Comparison of ENCODE assay signal across 12 cellular contexts in genomic region chr9:4837768-4838546, GRCh38. TPM values are rescaled to one million over a fixed set of nuclear protein-coding genes. Genes with fewer than 3 reads are reported as not detected.
DNase-seq lines count a peak whose midpoint lies in the region; ATAC-seq, FAIRE-seq and TF ChIP-seq lines count a peak whose summit lies in the region.
"Had no signal": no experiment of that assay in that cellular context is flagged by ENCODE, and none has a peak within 500 bp of the region (broad histone marks: within the 10 kb centered on the region; RNA-seq: fewer than 3 reads in every experiment).

No MANE protein-coding gene starts in this region.

- CTCF ChIA-PET in T-cell (lab: Charles Lee) = interaction anchor here (0.6 to 1.8 kb wide), 2 partner anchors 15 to 150 kb away, joined by 5 read pairs; no protein-coding TSS in a partner anchor

- H3K36me3 Mint-ChIP-seq in astrocyte (ENCODE audit: low read depth, unreplicated experiment) (peaks cover 13% of the 10 kb centered on the region), T-cell (peaks cover 62% of the 10 kb centered on the region)

- peak overlapping the region; percentile 40 for H3K4me3 Mint-ChIP-seq in astrocyte (ENCODE audit: unreplicated experiment)
- H3K4me3 Mint-ChIP-seq in T-cell = no peak overlapping the region
- H3K4me3 Mint-ChIP-seq: central memory CD8-positive, alpha-beta T cell had no signal

- H3K27ac ChIP-seq in astrocyte (ENCODE audit: low read depth, low read length) (peak overlapping the region; percentile 90), liver (ENCODE audit: low read depth in 1 of 2, low read length in 2 of 2) (peak overlapping the region; percentile 49 to 82)

- H3K4me1 ChIP-seq in astrocyte (ENCODE audit: insufficient read depth, low read length) = peaks cover 40% of the 10 kb centered on the region
- H3K4me1 ChIP-seq in liver (ENCODE audit: control insufficient read depth in 4 of 4, insufficient read depth in 4 of 4, low read length in 3 of 4) = peaks cover 10 to 46% (median 21%) of the 10 kb centered on the region in 4 donors
- no peaks in the 10 kb centered on the region for H3K4me1 ChIP-seq in HAP-1

- POLR2A ChIA-PET in T-cell (lab: Charles Lee) = interaction anchor here in 1 of 2 donors (0.6 kb wide), 1 partner anchor 20 kb away, joined by 5 read pairs; no protein-coding TSS in a partner anchor

- 62% methylated on average over 4 of the region's 4 CpGs for WGBS in liver

- H3K27ac Mint-ChIP-seq in astrocyte (ENCODE audit: unreplicated experiment) (peak overlapping the region; percentile 91), T-cell (no peak overlapping the region)

- H3K4me3 ChIP-seq in astrocyte (ENCODE audit: insufficient read depth, low read depth, low read length) (no peak overlapping the region), liver (ENCODE audit: low read depth in 1 of 3, low read length in 3 of 3) (no peak overlapping the region), HAP-1 (no peak overlapping the region), MG63 (no peak overlapping the region)
- H3K4me3 ChIP-seq: pancreas had no signal

- DNase-seq in stimulated activated CD4-positive, alpha-beta T cell treated with anti-CD3 and anti-CD28 coated beads, Interleukin-4, amount 100 ng/mL, for 24 hours = peak; percentile 8
- no peak for DNase-seq in stimulated activated CD4-positive, alpha-beta T cell treated with anti-CD3 and anti-CD28 coated beads, Interleukin-12 subunit alpha, Interleukin-12 subunit beta, amount 100 ng/mL, for 4 hours
- peak; percentile 97 for DNase-seq in astrocyte (ENCODE audit: low read depth)
- DNase-seq in HAP-1 (ENCODE audit: low spot score in 2 of 2) = no peak
- no peak for DNase-seq in MG63
- DNase-seq in NCI-H2227 treated with DMSO at 0.1 percent for 48 hours (lab: John Stamatoyannopoulos, UW) = no peak
- DNase-seq in T-cell = no peak
- DNase-seq: NCI-H82; pancreas; stimulated activated naive CD4-positive, alpha-beta T cell treated with Interleukin-2 at 50 U/mL for 16 hours had no signal

- H4K20me1 ChIP-seq in astrocyte (ENCODE audit: insufficient read depth, low read length) = no peaks in the 10 kb centered on the region

- no peaks in the 10 kb centered on the region for H3K9me3 ChIP-seq in astrocyte (ENCODE audit: insufficient read depth, low read depth, low read length)
- no peaks in the 10 kb centered on the region for H3K9me3 ChIP-seq in liver (ENCODE audit: control insufficient read depth in 4 of 4, low read length in 3 of 4)
- H3K9me3 ChIP-seq in HAP-1 = no peaks in the 10 kb centered on the region
- H3K9me3 ChIP-seq in MG63 = no peaks in the 10 kb centered on the region
- H3K9me3 ChIP-seq: pancreas had no signal

- ATAC-seq in T-cell (replicated peaks in 1 of 4) = no peak
- ATAC-seq: pancreas had no signal

- peak overlapping the region; percentile 68 for H3K4me2 ChIP-seq in astrocyte (ENCODE audit: low read length)

- FAIRE-seq in astrocyte (lab: Jason Lieb, UNC) = peak; percentile 73
- FAIRE-seq: pancreas had no signal

- H3K4me1 Mint-ChIP-seq in astrocyte (ENCODE audit: low read depth, unreplicated experiment) = peaks cover 64% of the 10 kb centered on the region
- H3K4me1 Mint-ChIP-seq in T-cell = peaks cover 1 to 21% (median 8%) of the 10 kb centered on the region in 3 donors

- no peak overlapping the region for H2AFZ ChIP-seq in astrocyte (ENCODE audit: low read depth, low read length)

- in situ Hi-C loops in HAP-1 (cut with MboI; ENCODE audit: low sequenced_read_pairs) = no loop called here

- no peak for TF ChIP-seq RAD21 in liver (IDR thresholded peaks at IDR 0.05)

- no peaks in the 10 kb centered on the region for H3K9me3 Mint-ChIP-seq in astrocyte (ENCODE audit: unreplicated experiment)
- no peaks in the 10 kb centered on the region for H3K9me3 Mint-ChIP-seq in T-cell
- H3K9me3 Mint-ChIP-seq: central memory CD8-positive, alpha-beta T cell had no signal

- H3K9ac ChIP-seq in astrocyte (ENCODE audit: low read length) = peak overlapping the region; percentile 70
- no peak overlapping the region for H3K9ac ChIP-seq in liver (ENCODE audit: low read depth in 1 of 2, low read length in 2 of 2)

- peaks cover 10% of the 10 kb centered on the region for H3K79me2 ChIP-seq in astrocyte (ENCODE audit: insufficient read depth, low read length)

- no peaks in the 10 kb centered on the region for H3K27me3 Mint-ChIP-seq in astrocyte (ENCODE audit: low read depth, unreplicated experiment)
- H3K27me3 Mint-ChIP-seq in T-cell = no peaks in the 10 kb centered on the region
- H3K27me3 Mint-ChIP-seq: central memory CD8-positive, alpha-beta T cell had no signal

- H3K27me3 ChIP-seq in astrocyte (ENCODE audit: insufficient read depth, low read length) = no peaks in the 10 kb centered on the region
- H3K27me3 ChIP-seq in liver (ENCODE audit: control insufficient read depth in 4 of 4, insufficient read depth in 4 of 4, low read length in 3 of 4) = no peaks in the 10 kb centered on the region
- H3K27me3 ChIP-seq in HAP-1 (ENCODE audit: low read depth) = no peaks in the 10 kb centered on the region
- H3K27me3 ChIP-seq in MG63 = no peaks in the 10 kb centered on the region
- H3K27me3 ChIP-seq: pancreas had no signal

- H3K36me3 ChIP-seq in astrocyte (ENCODE audit: insufficient read depth, low read length) (peaks cover 5% of the 10 kb centered on the region), liver (ENCODE audit: control insufficient read depth in 4 of 4, insufficient read depth in 3 of 4, low read depth in 1 of 4, low read length in 3 of 4) (peaks cover 0 to 5% (median 0%) of the 10 kb centered on the region in 4 donors), HAP-1 (replicated peaks) (peaks cover 34% of the 10 kb centered on the region), MG63 (no peaks in the 10 kb centered on the region)

- TF ChIP-seq CTCF in astrocyte (IDR thresholded peaks at IDR 0.05; ENCODE audit: insufficient read depth, low read depth, low read length) (no peak), liver (IDR thresholded peaks at IDR 0.05; ENCODE audit: low read depth, low read length, missing input control) (no peak)

TF ChIP-seq in liver, 16 proteins besides CTCF, POLR2A, EP300 and RAD21:
- TF ChIP-seq HNF4A (conservative IDR thresholded peaks at IDR 0.05) (peak; percentile 3 to 18), SP1 (IDR thresholded peaks at IDR 0.05) (no peak), NR2F2 (IDR thresholded peaks at IDR 0.05) (no peak)
- TF ChIP-seq, protein P1, sequence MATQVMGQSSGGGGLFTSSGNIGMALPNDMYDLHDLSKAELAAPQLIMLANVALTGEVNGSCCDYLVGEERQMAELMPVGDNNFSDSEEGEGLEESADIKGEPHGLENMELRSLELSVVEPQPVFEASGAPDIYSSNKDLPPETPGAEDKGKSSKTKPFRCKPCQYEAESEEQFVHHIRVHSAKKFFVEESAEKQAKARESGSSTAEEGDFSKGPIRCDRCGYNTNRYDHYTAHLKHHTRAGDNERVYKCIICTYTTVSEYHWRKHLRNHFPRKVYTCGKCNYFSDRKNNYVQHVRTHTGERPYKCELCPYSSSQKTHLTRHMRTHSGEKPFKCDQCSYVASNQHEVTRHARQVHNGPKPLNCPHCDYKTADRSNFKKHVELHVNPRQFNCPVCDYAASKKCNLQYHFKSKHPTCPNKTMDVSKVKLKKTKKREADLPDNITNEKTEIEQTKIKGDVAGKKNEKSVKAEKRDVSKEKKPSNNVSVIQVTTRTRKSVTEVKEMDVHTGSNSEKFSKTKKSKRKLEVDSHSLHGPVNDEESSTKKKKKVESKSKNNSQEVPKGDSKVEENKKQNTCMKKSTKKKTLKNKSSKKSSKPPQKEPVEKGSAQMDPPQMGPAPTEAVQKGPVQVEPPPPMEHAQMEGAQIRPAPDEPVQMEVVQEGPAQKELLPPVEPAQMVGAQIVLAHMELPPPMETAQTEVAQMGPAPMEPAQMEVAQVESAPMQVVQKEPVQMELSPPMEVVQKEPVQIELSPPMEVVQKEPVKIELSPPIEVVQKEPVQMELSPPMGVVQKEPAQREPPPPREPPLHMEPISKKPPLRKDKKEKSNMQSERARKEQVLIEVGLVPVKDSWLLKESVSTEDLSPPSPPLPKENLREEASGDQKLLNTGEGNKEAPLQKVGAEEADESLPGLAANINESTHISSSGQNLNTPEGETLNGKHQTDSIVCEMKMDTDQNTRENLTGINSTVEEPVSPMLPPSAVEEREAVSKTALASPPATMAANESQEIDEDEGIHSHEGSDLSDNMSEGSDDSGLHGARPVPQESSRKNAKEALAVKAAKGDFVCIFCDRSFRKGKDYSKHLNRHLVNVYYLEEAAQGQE (IDR thresholded peaks at IDR 0.05) = no peak

RNA-seq across cellular contexts. Expression of gene RCL1, which starts 45.2 kb away (rescaled TPM):
- total RNA-seq in astrocyte (19.6 and 22.3 TPM in 2 replicates), liver (100 to 1,000 TPM in 1 of 2 donors, 10 to 100 TPM in 1; 52.2 to 121 TPM), T-cell (10 to 100 TPM; 22.0 to 38.7 (median 24.2) TPM)
- 100 to 1,000 TPM in 1 of 2 donors, 10 to 100 TPM in 1; 53.6 to 120 TPM for polyA plus RNA-seq in liver
- total RNA-seq in MG63 (2014; rRNA removed; shearing (Covaris generic); ENCODE audit: low replicate concordance) = 6.8 and 9.0 TPM in 2 replicates

Comparison
In these comparisons a context has a peak if more than half of its experiments do, and no peak if none do; other contexts are left out.
1. DNase-seq: peak in stimulated activated CD4-positive, alpha-beta T cell treated with anti-CD3 and anti-CD28 coated beads, Interleukin-4, amount 100 ng/mL, for 24 hours (single experiment) and astrocyte (single experiment); none in stimulated activated CD4-positive, alpha-beta T cell treated with anti-CD3 and anti-CD28 coated beads, Interleukin-12 subunit alpha, Interleukin-12 subunit beta, amount 100 ng/mL, for 4 hours (single experiment), HAP-1 (0 of 2), MG63 (single experiment), NCI-H2227 treated with DMSO at 0.1 percent for 48 hours (single experiment) and T-cell (0 of 34).